In the genomic region with DNA sequence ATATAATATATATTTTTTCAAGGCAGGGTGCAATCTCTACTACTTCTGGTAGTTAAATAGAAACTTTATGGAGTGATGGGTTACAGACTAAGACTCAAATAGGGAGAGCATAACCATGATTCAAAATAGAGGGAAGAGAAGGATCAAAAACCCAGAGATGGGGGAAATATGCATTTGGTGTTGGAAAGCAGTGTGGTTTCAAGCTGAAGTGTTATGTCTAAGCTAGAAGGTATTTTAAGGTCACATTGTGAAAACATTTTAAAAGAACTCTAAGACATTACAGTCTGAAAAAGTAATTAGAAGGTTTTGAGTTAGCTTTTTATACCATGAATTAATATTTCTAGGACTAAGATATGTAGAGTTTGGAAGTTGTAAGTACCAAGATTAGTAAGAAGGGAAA, we compare ENCODE assay signal across 23 cellular contexts.
"Had no signal": no experiment of that assay in that cellular context is flagged by ENCODE, and none has a peak within 500 bp of the region (broad histone marks: within the 10 kb centered on the region; RNA-seq: fewer than 3 reads in every experiment).

No MANE protein-coding gene starts in this region.

- H3K9me3 ChIP-seq: esophagus squamous epithelium, gastroesophageal sphincter, lower lobe of right lung, ovary, right atrium auricular region, sigmoid colon, thoracic aorta, transverse colon had no signal

- H3K4me3 Mint-ChIP-seq: memory B cell; natural killer cell treated with Interleukin-12 subunit alpha and Interleukin-12 subunit beta and Interleukin-15 and Interleukin-18, amount 100 ng/mL, for 72 hours; neural progenitor cell; stimulated activated naive B cell treated with anti-CD40 and anti-IgM and Interleukin-4, amounts not matched to agents 10 μg/mL and 1 μg/mL and 100 μg/mL, for 72 hours; stimulated activated naive CD8-positive, alpha-beta T cell treated with anti-CD3 and anti-CD28 coated beads, Interleukin-15, amount 100 ng/mL, for 72 hours had no signal

- H3K4me3 ChIP-seq: esophagus squamous epithelium, gastroesophageal sphincter, left ventricle myocardium inferior, lower lobe of right lung, neural progenitor cell, ovary, right atrium auricular region, sigmoid colon, skin epidermis, thoracic aorta, transverse colon had no signal

- DNase-seq: effector memory CD4-positive, alpha-beta T cell; esophagus squamous epithelium; glutamatergic neuron; left ventricle myocardium inferior; lower lobe of right lung; midbrain; nucleus accumbens; ovary; sigmoid colon; stimulated activated CD4-positive, alpha-beta T cell treated with anti-CD3 and anti-CD28 coated beads, Interleukin-2, amount 100 ng/mL, for 24 hours; stimulated activated CD4-positive, alpha-beta T cell treated with anti-CD3 and anti-CD28 coated beads, Interleukin-4, amount 100 ng/mL, for 4 hours; stimulated activated naive B cell treated with anti-CD40 and anti-IgM and Interleukin-4, amounts not matched to agents 10 μg/mL and 1 μg/mL and 100 μg/mL, for 72 hours; stimulated activated naive CD8-positive, alpha-beta T cell treated with anti-CD3 and anti-CD28 coated beads, Interleukin-15, amount 100 ng/mL, for 72 hours; substantia nigra; transverse colon had no signal

- H3K9ac ChIP-seq: neural progenitor cell had no signal

- H3K4me1 Mint-ChIP-seq: memory B cell; neural progenitor cell; stimulated activated naive B cell treated with anti-CD40 and anti-IgM and Interleukin-4, amounts not matched to agents 10 μg/mL and 1 μg/mL and 100 μg/mL, for 72 hours; stimulated activated naive CD8-positive, alpha-beta T cell treated with anti-CD3 and anti-CD28 coated beads, Interleukin-15, amount 100 ng/mL, for 72 hours had no signal

- H3K27me3 Mint-ChIP-seq: memory B cell; natural killer cell treated with Interleukin-12 subunit alpha and Interleukin-12 subunit beta and Interleukin-15 and Interleukin-18, amount 100 ng/mL, for 72 hours; stimulated activated naive B cell treated with anti-CD40 and anti-IgM and Interleukin-4, amounts not matched to agents 10 μg/mL and 1 μg/mL and 100 μg/mL, for 72 hours; stimulated activated naive CD8-positive, alpha-beta T cell treated with anti-CD3 and anti-CD28 coated beads, Interleukin-15, amount 100 ng/mL, for 72 hours had no signal

- H3K4me1 ChIP-seq: esophagus squamous epithelium, gastroesophageal sphincter, left ventricle myocardium inferior, lower lobe of right lung, neural progenitor cell, right atrium auricular region, sigmoid colon, transverse colon had no signal

- H3K27ac ChIP-seq: esophagus squamous epithelium, gastroesophageal sphincter, left ventricle myocardium inferior, lower lobe of right lung, neural progenitor cell, ovary, right atrium auricular region, sigmoid colon, skin epidermis, thoracic aorta, transverse colon had no signal

- H3K9me3 Mint-ChIP-seq: neural progenitor cell had no signal

- H2AFZ ChIP-seq: neural progenitor cell had no signal

- H3K36me3 Mint-ChIP-seq: memory B cell; natural killer cell treated with Interleukin-12 subunit alpha and Interleukin-12 subunit beta and Interleukin-15 and Interleukin-18, amount 100 ng/mL, for 72 hours; neural progenitor cell; stimulated activated naive B cell treated with anti-CD40 and anti-IgM and Interleukin-4, amounts not matched to agents 10 μg/mL and 1 μg/mL and 100 μg/mL, for 72 hours had no signal

- ATAC-seq: gastroesophageal sphincter; lower lobe of right lung; natural killer cell treated with Interleukin-12 subunit alpha and Interleukin-12 subunit beta and Interleukin-15 and Interleukin-18, amount 100 ng/mL, for 72 hours; stimulated activated naive B cell treated with anti-CD40 and anti-IgM and Interleukin-4, amounts not matched to agents 10 μg/mL and 1 μg/mL and 100 μg/mL, for 72 hours; stimulated activated naive CD8-positive, alpha-beta T cell treated with anti-CD3 and anti-CD28 coated beads, Interleukin-15, amount 100 ng/mL, for 72 hours had no signal

- FAIRE-seq: keratinocyte had no signal

- H3K27me3 ChIP-seq: esophagus squamous epithelium, gastroesophageal sphincter, neural progenitor cell, ovary, right atrium auricular region, sigmoid colon, transverse colon had no signal

- H3K4me2 ChIP-seq: neural progenitor cell had no signal

- H3K36me3 ChIP-seq: esophagus squamous epithelium, gastroesophageal sphincter, left ventricle myocardium inferior, lower lobe of right lung, neural progenitor cell, ovary, right atrium auricular region, sigmoid colon, thoracic aorta, transverse colon had no signal

- H3K27ac Mint-ChIP-seq: memory B cell; natural killer cell treated with Interleukin-12 subunit alpha and Interleukin-12 subunit beta and Interleukin-15 and Interleukin-18, amount 100 ng/mL, for 72 hours; neural progenitor cell; stimulated activated naive B cell treated with anti-CD40 and anti-IgM and Interleukin-4, amounts not matched to agents 10 μg/mL and 1 μg/mL and 100 μg/mL, for 72 hours; stimulated activated naive CD8-positive, alpha-beta T cell treated with anti-CD3 and anti-CD28 coated beads, Interleukin-15, amount 100 ng/mL, for 72 hours had no signal
